11 cellular contexts compared by ENCODE assay signal in the genomic region with DNA sequence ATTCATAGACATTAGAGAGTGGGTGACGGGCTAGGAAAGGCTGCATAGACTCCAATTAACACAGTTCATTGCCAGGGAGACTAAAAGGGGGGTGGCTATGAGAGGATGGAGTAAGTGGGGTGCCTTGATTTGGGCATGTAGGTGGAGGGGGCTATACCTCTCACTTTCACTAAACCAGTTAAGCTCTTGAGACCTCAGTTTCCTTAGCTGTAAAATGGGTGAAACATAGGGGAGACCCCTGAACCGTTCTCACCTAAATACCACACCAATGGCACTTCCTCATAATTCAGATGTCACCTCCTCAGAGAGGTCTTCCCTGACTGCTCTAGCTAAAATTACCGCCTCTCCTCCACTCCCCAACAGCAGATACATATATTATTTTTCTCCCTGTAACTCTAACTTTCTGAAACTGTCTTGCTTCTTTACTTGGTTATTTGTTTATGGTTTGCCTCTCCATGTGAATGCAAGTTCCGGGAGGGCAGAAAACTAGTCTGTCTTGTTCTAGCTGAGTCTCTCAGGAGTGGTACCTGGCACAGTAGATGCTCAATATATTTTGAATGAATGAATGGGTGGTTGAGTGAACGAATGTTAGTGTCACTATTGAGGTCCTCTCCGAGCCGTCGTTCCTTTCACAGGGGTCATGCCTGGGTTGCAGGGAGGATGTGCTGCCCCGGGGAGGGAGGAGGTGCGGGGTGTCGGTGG. TPM values are rescaled to one million over a fixed set of nuclear protein-coding genes. Genes with fewer than 3 reads are reported as not detected.
DNase-seq lines count a peak whose midpoint lies in the region; ATAC-seq and TF ChIP-seq lines count a peak whose summit lies in the region.
"Had no signal": no experiment of that assay in that cellular context is flagged by ENCODE, and none has a peak within 500 bp of the region (broad histone marks: within the 10 kb centered on the region; RNA-seq: fewer than 3 reads in every experiment).

No MANE protein-coding gene starts in this region.

- no peak overlapping the region for H3K9ac ChIP-seq in iPS-18a (ENCODE audit: low read length)

- H3K9me3 ChIP-seq in SJCRH30 (replicated peaks): peaks cover 7% of the 10 kb centered on the region
- no peaks in the 10 kb centered on the region for H3K9me3 ChIP-seq in iPS-18a (ENCODE audit: control insufficient read depth, low read depth, low read length)
- H3K9me3 ChIP-seq in tibial artery: peaks cover 0 to 11% (median 6%) of the 10 kb centered on the region in 3 donors

- H3K36me3 ChIP-seq in SJCRH30: no peaks in the 10 kb centered on the region
- no peaks in the 10 kb centered on the region for H3K36me3 ChIP-seq in iPS-18a (ENCODE audit: control insufficient read depth, low read depth, low read length)
- no peaks in the 10 kb centered on the region for H3K36me3 ChIP-seq in tibial artery

- no peak for TF ChIP-seq CTCF in tibial artery (IDR thresholded peaks at IDR 0.05)

- H3K4me1 ChIP-seq in SJCRH30: peaks cover 16% of the 10 kb centered on the region; the same call in 1 of the 2 replicates
- H3K4me1 ChIP-seq in iPS-18a (ENCODE audit: control insufficient read depth, low read depth, low read length): peaks cover 2% of the 10 kb centered on the region
- peaks cover 0 to 12% (median 4%) of the 10 kb centered on the region in 4 donors for H3K4me1 ChIP-seq in tibial artery

- no peak for ATAC-seq in GM21360 (IDR thresholded peaks at IDR 0.05; ENCODE audit: unreplicated experiment)

- DNase-seq in NCI-H2171 treated with DMSO at 0.1 percent for 48 hours (lab: John Stamatoyannopoulos, UW): peak; percentile 63
- no peak for DNase-seq in NCI-H2171 (lab: John Stamatoyannopoulos, UW)
- no peak for DNase-seq in SJCRH30
- no peak for DNase-seq in tibial artery
- no peak for DNase-seq in activated CD4-positive, CD25-positive, alpha-beta regulatory T cell treated with anti-CD3 and anti-CD28 coated beads, Interleukin-2, amount 50 U/mL, for 72 hours
- DNase-seq in DMS79 (lab: John Stamatoyannopoulos, UW): no peak
- DNase-seq: activated CD4-positive, alpha-beta T cell treated with anti-CD3 and anti-CD28 coated beads, Interleukin-2, amount 10 ng/mL, durations not matched to agents 7 days and 5 days; NCI-H187; SHP77 treated with DMSO at 0.1 percent for 48 hours had no signal

- H3K27ac ChIP-seq in SJCRH30 (no peak overlapping the region; the same call in 1 of the 2 replicates), iPS-18a (ENCODE audit: low read length) (no peak overlapping the region), tibial artery (no peak overlapping the region)

- H3K4me3 ChIP-seq in SJCRH30 (peak overlapping the region; percentile 91), iPS-18a (ENCODE audit: low read length) (peak overlapping the region; percentile 22), tibial artery (peak overlapping the region; percentile 38 to 50)

- intact Hi-C loops in tibial artery (cut with DNase I; ENCODE audit: low total_unique reads): no loop called here

- no peaks in the 10 kb centered on the region for H3K27me3 ChIP-seq in SJCRH30
- H3K27me3 ChIP-seq in iPS-18a (ENCODE audit: control insufficient read depth, insufficient read depth, low read length): peaks cover 56% of the 10 kb centered on the region
- peaks cover 0 to 49% of the 10 kb centered on the region in 2 donors for H3K27me3 ChIP-seq in tibial artery

RNA-seq across cellular contexts. Expression of a gene that starts 0.6 kb away (rescaled TPM):
- total RNA-seq in SJCRH30 (2014; rRNA removed; shearing (Covaris generic)): 56.4 and 63.2 TPM in 2 replicates
- total RNA-seq: activated CD4-positive, alpha-beta T cell treated with anti-CD3 and anti-CD28 coated beads, Interleukin-2, amount 10 ng/mL, durations not matched to agents 7 days and 5 days had no signal

Comparison
In these comparisons a context has a peak if more than half of its experiments do, and no peak if none do; other contexts are left out.
1. H3K4me3 ChIP-seq: peak in every context shown above with its lines; median percentile 91 in SJCRH30; 44 in tibial artery; 22 in iPS-18a.